Comparison of ENCODE assay signal across 31 cellular contexts in genomic region chr7:55396386-55396785, GRCh38.
"Had no signal": no experiment of that assay in that cellular context is flagged by ENCODE, and none has a peak within 500 bp of the region (broad histone marks: within the 10 kb centered on the region; RNA-seq: fewer than 3 reads in every experiment).

No MANE protein-coding gene starts in this region.

- H3K4me3 ChIP-seq: adrenal gland, coronary artery, esophagus muscularis mucosa, gastrocnemius medialis had no signal

- H3K27ac ChIP-seq: adrenal gland, brain microvascular endothelial cell, coronary artery, esophagus muscularis mucosa, foreskin keratinocyte, gastrocnemius medialis had no signal

- H3K9me3 Mint-ChIP-seq: activated CD4-positive, alpha-beta memory T cell treated with anti-CD3 and anti-CD28 coated beads for 36 hours; activated CD4-positive, alpha-beta T cell treated with anti-CD3 and anti-CD28 coated beads, Interleukin-2, amount 10 ng/mL, durations not matched to agents 24 days and 14 days; activated naive CD4-positive, alpha-beta T cell treated with anti-CD3 and anti-CD28 coated beads for 36 hours; activated naive CD4-positive, alpha-beta T cell treated with anti-CD3 and anti-CD28 coated beads, Interleukin-2, amount 50 U/mL, for 24 hours; activated naive CD8-positive, alpha-beta T cell treated with anti-CD3 and anti-CD28 coated beads for 36 hours; activated naive CD8-positive, alpha-beta T cell treated with anti-CD3 and anti-CD28 coated beads, Interleukin-2, amount 50 U/mL, for 24 hours; activated T-helper 1 cell treated with anti-CD3 and anti-CD28 coated beads, Interleukin-12 subunit alpha, Interleukin-12 subunit beta, Interleukin-2, Interleukin-4 antibody, amounts not matched to agents 30 ng/mL and 10 ng/mL and 1 ng/mL, durations not matched to agents 14 hours and 24 hours and 36 hours; activated T-helper 2 cell treated with anti-CD3 and anti-CD28 coated beads, Interferon-gamma antibody, Interleukin-2, Interleukin-4, amounts not matched to agents 10 μg/mL and 5 μg/mL and 100 μg/mL, durations not matched to agents 14 hours and 24 hours and 36 hours; central memory CD8-positive, alpha-beta T cell; effector memory CD8-positive, alpha-beta T cell had no signal

- DNase-seq: activated CD4-positive, alpha-beta memory T cell treated with anti-CD3 and anti-CD28 coated beads for 36 hours; activated CD4-positive, alpha-beta T cell treated with anti-CD3 and anti-CD28 coated beads for 36 hours; activated CD4-positive, alpha-beta T cell treated with anti-CD3 and anti-CD28 coated beads, Interleukin-2, amount 10 ng/mL, durations not matched to agents 24 days and 14 days; activated CD4-positive, CD25-positive, alpha-beta regulatory T cell; activated CD4-positive, CD25-positive, alpha-beta regulatory T cell treated with anti-CD3 and anti-CD28 coated beads, Interleukin-2, amount 50 U/mL, for 72 hours; activated CD8-positive, alpha-beta memory T cell treated with anti-CD3 and anti-CD28 coated beads, Interleukin-2, amount 10 ng/mL, durations not matched to agents 7 days and 5 days; activated CD8-positive, alpha-beta memory T cell treated with anti-CD3 and anti-CD28 coated beads, Interleukin-2, amount 50 U/mL, for 4 hours; activated CD8-positive, alpha-beta T cell treated with anti-CD3 and anti-CD28 coated beads, Interleukin-2, amount 10 ng/mL, durations not matched to agents 7 days and 5 days; activated effector memory CD4-positive, alpha-beta T cell treated with anti-CD3 and anti-CD28 coated beads, Interleukin-2, amount 50 U/mL, for 16 hours; activated naive CD4-positive, alpha-beta T cell treated with anti-CD3 and anti-CD28 coated beads for 36 hours; activated naive CD8-positive, alpha-beta T cell treated with anti-CD3 and anti-CD28 coated beads for 36 hours; activated naive CD8-positive, alpha-beta T cell treated with anti-CD3 and anti-CD28 coated beads, Interleukin-2, amount 50 U/mL, for 24 hours; activated T-cell treated with anti-CD3 and anti-CD28 coated beads, Interleukin-2, amount 50 U/mL, for 1 hour; activated T-cell treated with anti-CD3 and anti-CD28 coated beads, Interleukin-2, amount 50 U/mL, for 48 hours; adrenal gland; brain microvascular endothelial cell; dermis blood vessel endothelial cell; effector CD4-positive, alpha-beta T cell; effector memory CD8-positive, alpha-beta T cell; erythroblast; foreskin keratinocyte; gastrocnemius medialis; T-helper 2 cell had no signal

- H3K27ac Mint-ChIP-seq: activated CD4-positive, alpha-beta memory T cell treated with anti-CD3 and anti-CD28 coated beads for 36 hours; activated CD4-positive, alpha-beta T cell treated with anti-CD3 and anti-CD28 coated beads for 36 hours; activated CD4-positive, alpha-beta T cell treated with anti-CD3 and anti-CD28 coated beads, Interleukin-2, amount 10 ng/mL, durations not matched to agents 24 days and 14 days; activated CD8-positive, alpha-beta memory T cell treated with anti-CD3 and anti-CD28 coated beads, Interleukin-2, amount 10 ng/mL, durations not matched to agents 7 days and 5 days; activated CD8-positive, alpha-beta T cell treated with anti-CD3 and anti-CD28 coated beads, Interleukin-2, amount 10 ng/mL, durations not matched to agents 7 days and 5 days; activated naive CD4-positive, alpha-beta T cell treated with anti-CD3 and anti-CD28 coated beads for 36 hours; activated naive CD4-positive, alpha-beta T cell treated with anti-CD3 and anti-CD28 coated beads, Interleukin-2, amount 50 U/mL, for 24 hours; activated naive CD8-positive, alpha-beta T cell treated with anti-CD3 and anti-CD28 coated beads for 36 hours; activated naive CD8-positive, alpha-beta T cell treated with anti-CD3 and anti-CD28 coated beads, Interleukin-2, amount 50 U/mL, for 24 hours; activated T-helper 1 cell treated with anti-CD3 and anti-CD28 coated beads, Interleukin-12 subunit alpha, Interleukin-12 subunit beta, Interleukin-2, Interleukin-4 antibody, amounts not matched to agents 30 ng/mL and 10 ng/mL and 1 ng/mL, durations not matched to agents 14 hours and 24 hours and 36 hours; activated T-helper 2 cell treated with anti-CD3 and anti-CD28 coated beads, Interferon-gamma antibody, Interleukin-2, Interleukin-4, amounts not matched to agents 10 μg/mL and 5 μg/mL and 100 μg/mL, durations not matched to agents 14 hours and 24 hours and 36 hours had no signal

- ATAC-seq: activated CD4-positive, alpha-beta T cell treated with anti-CD3 and anti-CD28 coated beads for 36 hours; activated CD8-positive, alpha-beta memory T cell treated with anti-CD3 and anti-CD28 coated beads, Interleukin-2, amount 10 ng/mL, durations not matched to agents 7 days and 5 days; activated CD8-positive, alpha-beta T cell treated with anti-CD3 and anti-CD28 coated beads, Interleukin-2, amount 10 ng/mL, durations not matched to agents 7 days and 5 days; activated naive CD8-positive, alpha-beta T cell treated with anti-CD3 and anti-CD28 coated beads, Interleukin-2, amount 50 U/mL, for 24 hours; effector memory CD8-positive, alpha-beta T cell; foreskin keratinocyte; gastrocnemius medialis had no signal

- H3K27me3 Mint-ChIP-seq: activated CD4-positive, alpha-beta memory T cell treated with anti-CD3 and anti-CD28 coated beads for 36 hours; activated CD4-positive, alpha-beta T cell treated with anti-CD3 and anti-CD28 coated beads for 36 hours; activated CD4-positive, alpha-beta T cell treated with anti-CD3 and anti-CD28 coated beads, Interleukin-2, amount 10 ng/mL, durations not matched to agents 24 days and 14 days; activated CD8-positive, alpha-beta memory T cell treated with anti-CD3 and anti-CD28 coated beads, Interleukin-2, amount 10 ng/mL, durations not matched to agents 7 days and 5 days; activated naive CD4-positive, alpha-beta T cell treated with anti-CD3 and anti-CD28 coated beads, Interleukin-2, amount 50 U/mL, for 24 hours; activated naive CD8-positive, alpha-beta T cell treated with anti-CD3 and anti-CD28 coated beads for 36 hours; activated naive CD8-positive, alpha-beta T cell treated with anti-CD3 and anti-CD28 coated beads, Interleukin-2, amount 50 U/mL, for 24 hours; central memory CD8-positive, alpha-beta T cell; effector memory CD8-positive, alpha-beta T cell had no signal

- H3K4me3 Mint-ChIP-seq: activated CD4-positive, alpha-beta memory T cell treated with anti-CD3 and anti-CD28 coated beads for 36 hours; activated CD4-positive, alpha-beta T cell treated with anti-CD3 and anti-CD28 coated beads for 36 hours; activated CD4-positive, alpha-beta T cell treated with anti-CD3 and anti-CD28 coated beads, Interleukin-2, amount 10 ng/mL, durations not matched to agents 24 days and 14 days; activated CD8-positive, alpha-beta memory T cell treated with anti-CD3 and anti-CD28 coated beads, Interleukin-2, amount 10 ng/mL, durations not matched to agents 7 days and 5 days; activated CD8-positive, alpha-beta T cell treated with anti-CD3 and anti-CD28 coated beads, Interleukin-2, amount 10 ng/mL, durations not matched to agents 7 days and 5 days; activated naive CD4-positive, alpha-beta T cell treated with anti-CD3 and anti-CD28 coated beads for 36 hours; activated naive CD4-positive, alpha-beta T cell treated with anti-CD3 and anti-CD28 coated beads, Interleukin-2, amount 50 U/mL, for 24 hours; activated naive CD8-positive, alpha-beta T cell treated with anti-CD3 and anti-CD28 coated beads for 36 hours; activated naive CD8-positive, alpha-beta T cell treated with anti-CD3 and anti-CD28 coated beads, Interleukin-2, amount 50 U/mL, for 24 hours; activated T-helper 1 cell treated with anti-CD3 and anti-CD28 coated beads, Interleukin-12 subunit alpha, Interleukin-12 subunit beta, Interleukin-2, Interleukin-4 antibody, amounts not matched to agents 30 ng/mL and 10 ng/mL and 1 ng/mL, durations not matched to agents 14 hours and 24 hours and 36 hours; central memory CD8-positive, alpha-beta T cell; effector memory CD8-positive, alpha-beta T cell had no signal

- H3K4me1 Mint-ChIP-seq: activated CD8-positive, alpha-beta memory T cell treated with anti-CD3 and anti-CD28 coated beads, Interleukin-2, amount 10 ng/mL, durations not matched to agents 7 days and 5 days; activated naive CD4-positive, alpha-beta T cell treated with anti-CD3 and anti-CD28 coated beads, Interleukin-2, amount 50 U/mL, for 24 hours; central memory CD8-positive, alpha-beta T cell had no signal

- FAIRE-seq: astrocyte, bronchial epithelial cell had no signal

- H3K9me3 ChIP-seq: adrenal gland, esophagus muscularis mucosa, gastrocnemius medialis had no signal

- H3K27me3 ChIP-seq: adrenal gland, brain microvascular endothelial cell, esophagus muscularis mucosa, foreskin keratinocyte, gastrocnemius medialis had no signal

- H3K4me1 ChIP-seq: adrenal gland, esophagus muscularis mucosa, foreskin keratinocyte, gastrocnemius medialis had no signal
